ENCODE assay signal across 34 cellular contexts in genomic region chr15:98958076-98958475, GRCh38. TPM values are rescaled to one million over a fixed set of nuclear protein-coding genes. Genes with fewer than 3 reads are reported as not detected.
"Had no signal": no experiment of that assay in that cellular context is flagged by ENCODE, and none has a peak within 500 bp of the region (broad histone marks: within the 10 kb centered on the region; RNA-seq: fewer than 3 reads in every experiment).

No MANE protein-coding gene starts in this region.

- H3K27me3 ChIP-seq: colonic mucosa, esophagus muscularis mucosa, foreskin keratinocyte, gastroesophageal sphincter, heart left ventricle, hepatocyte, neural progenitor cell, ovary, right lobe of liver, transverse colon, upper lobe of right lung, uterus had no signal

- H3K4me2 ChIP-seq: hepatocyte, neural progenitor cell had no signal

- H3K4me3 Mint-ChIP-seq: dendritic cell treated with granulocyte-macrophage colony-stimulating factor and Interleukin-4, amounts not matched to agents 40 ng/mL and 50 ng/mL, for 4 days; endodermal cell; mesothelial cell of epicardium; natural killer cell treated with Interleukin-12 subunit alpha and Interleukin-12 subunit beta and Interleukin-15 and Interleukin-18, amount 100 ng/mL, for 72 hours; neural progenitor cell; stimulated activated naive B cell treated with anti-CD40 and anti-IgM and Interleukin-4, amounts not matched to agents 10 μg/mL and 1 μg/mL and 100 μg/mL, for 72 hours; stimulated activated naive CD8-positive, alpha-beta T cell treated with anti-CD3 and anti-CD28 coated beads, Interleukin-15, Interleukin-2, amounts not matched to agents 100 ng/mL and 50 ng/mL, for 24 hours had no signal

- FAIRE-seq: endothelial cell of umbilical vein, kidney, small intestine had no signal

- H3K9ac ChIP-seq: neural progenitor cell had no signal

- H3K9me3 Mint-ChIP-seq: natural killer cell treated with Interleukin-12 subunit alpha and Interleukin-12 subunit beta and Interleukin-15 and Interleukin-18, amount 100 ng/mL, for 72 hours had no signal

- DNase-seq: colonic mucosa; effector CD8-positive, alpha-beta T cell; endodermal cell; foreskin keratinocyte; heart left ventricle; kidney; mesenchymal stem cell; mucosa of descending colon; naive B cell; nucleus accumbens; ovary; right lobe of liver; small intestine; stimulated activated CD4-positive, alpha-beta T cell treated with anti-CD3 and anti-CD28 coated beads, Interleukin-15, amount 100 ng/mL, for 24 hours; stimulated activated CD4-positive, alpha-beta T cell treated with anti-CD3 and anti-CD28 coated beads, Interleukin-2, amount 100 ng/mL, for 48 hours; stimulated activated naive B cell treated with anti-CD40 and anti-IgM and Interleukin-4, amounts not matched to agents 10 μg/mL and 1 μg/mL and 100 μg/mL, for 72 hours; transverse colon; upper lobe of right lung; uterus had no signal

- H3K79me2 ChIP-seq: hepatocyte had no signal

- H3K4me1 Mint-ChIP-seq: endodermal cell, mesothelial cell of epicardium, naive B cell, neural progenitor cell had no signal

- H3K4me1 ChIP-seq: colonic mucosa, foreskin keratinocyte, neural progenitor cell had no signal

- H3K27ac ChIP-seq: colonic mucosa, esophagus muscularis mucosa, foreskin keratinocyte, gastroesophageal sphincter, heart left ventricle, hepatocyte, neural progenitor cell, ovary, right lobe of liver, transverse colon, upper lobe of right lung, uterus had no signal

- H3K9me3 ChIP-seq: colonic mucosa, mucosa of descending colon, ovary, right lobe of liver, thoracic aorta, transverse colon, uterus had no signal

- H3K4me3 ChIP-seq: colonic mucosa, esophagus muscularis mucosa, gastroesophageal sphincter, heart left ventricle, hepatocyte, lung, mucosa of descending colon, neural progenitor cell, ovary, right lobe of liver, thoracic aorta, transverse colon, upper lobe of right lung, uterus had no signal

- H2AFZ ChIP-seq: hepatocyte, neural progenitor cell had no signal

- ATAC-seq: foreskin keratinocyte; gastroesophageal sphincter; heart left ventricle; left lobe of liver; mucosa of descending colon; right lobe of liver; stimulated activated naive B cell treated with anti-CD40 and anti-IgM and Interleukin-4, amounts not matched to agents 10 μg/mL and 1 μg/mL and 100 μg/mL, for 72 hours; upper lobe of right lung had no signal

- H3K27me3 Mint-ChIP-seq: dendritic cell treated with granulocyte-macrophage colony-stimulating factor and Interleukin-4, amounts not matched to agents 40 ng/mL and 50 ng/mL, for 4 days; naive B cell; natural killer cell treated with Interleukin-12 subunit alpha and Interleukin-12 subunit beta and Interleukin-15 and Interleukin-18, amount 100 ng/mL, for 72 hours; stimulated activated naive B cell treated with anti-CD40 and anti-IgM and Interleukin-4, amounts not matched to agents 10 μg/mL and 1 μg/mL and 100 μg/mL, for 72 hours; stimulated activated naive CD8-positive, alpha-beta T cell treated with anti-CD3 and anti-CD28 coated beads, Interleukin-15, Interleukin-2, amounts not matched to agents 100 ng/mL and 50 ng/mL, for 24 hours had no signal

- H3K27ac Mint-ChIP-seq: dendritic cell treated with granulocyte-macrophage colony-stimulating factor and Interleukin-4, amounts not matched to agents 40 ng/mL and 50 ng/mL, for 4 days; endodermal cell; mesothelial cell of epicardium; natural killer cell treated with Interleukin-12 subunit alpha and Interleukin-12 subunit beta and Interleukin-15 and Interleukin-18, amount 100 ng/mL, for 72 hours; neural progenitor cell; stimulated activated naive CD8-positive, alpha-beta T cell treated with anti-CD3 and anti-CD28 coated beads, Interleukin-15, Interleukin-2, amounts not matched to agents 100 ng/mL and 50 ng/mL, for 24 hours had no signal

- H3K36me3 ChIP-seq: colonic mucosa, ovary, uterus had no signal

RNA-seq across cellular contexts. Expression of gene PGPEP1L, which starts 49.5 kb away (rescaled TPM):
- total RNA-seq: colonic mucosa; endodermal cell; endothelial cell of umbilical vein; epithelial cell of proximal tubule; fibroblast of lung; foreskin keratinocyte; gastroesophageal sphincter; hepatocyte; left lobe of liver; liver; mesothelial cell of epicardium; mucosa of descending colon; natural killer cell treated with Interleukin-12 subunit alpha and Interleukin-12 subunit beta and Interleukin-15 and Interleukin-18, amount 100 ng/mL, for 72 hours; ovary; right lobe of liver; transverse colon; upper lobe of right lung had no signal
- polyA plus RNA-seq: endothelial cell of umbilical vein, fibroblast of lung, foreskin keratinocyte, hepatocyte, liver, lung had no signal
